20 cellular contexts compared by ENCODE assay signal in the genomic region with DNA sequence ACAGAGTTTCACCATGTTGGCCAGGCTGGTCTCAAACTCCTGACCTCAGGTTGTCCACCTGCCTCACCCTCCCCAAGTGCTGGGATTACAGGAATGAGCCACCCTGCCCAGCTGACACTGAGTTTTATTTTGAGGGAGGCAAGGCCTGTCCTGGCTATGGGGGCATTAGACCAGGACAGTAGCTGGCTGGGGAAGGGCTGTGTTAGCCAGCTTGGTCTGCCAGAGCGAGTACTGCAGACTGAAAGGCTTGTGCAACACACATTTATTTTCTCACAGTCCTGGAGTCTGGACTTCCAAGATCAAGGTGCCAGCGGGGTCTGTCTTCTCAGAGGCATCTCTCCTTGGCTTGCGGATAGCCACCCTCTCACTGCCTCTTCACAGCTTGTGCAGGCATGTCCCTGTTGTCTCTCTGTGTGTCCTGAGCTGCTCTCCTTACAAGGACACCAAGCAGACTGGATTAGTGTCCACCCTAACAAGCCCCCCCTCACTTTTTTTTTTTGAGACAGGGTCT. TPM values are rescaled to one million over a fixed set of nuclear protein-coding genes. Genes with fewer than 3 reads are reported as not detected.
"Had no signal": no experiment of that assay in that cellular context is flagged by ENCODE, and none has a peak within 500 bp of the region (broad histone marks: within the 10 kb centered on the region; RNA-seq: fewer than 3 reads in every experiment).

No MANE protein-coding gene starts in this region.

- H3K27me3 ChIP-seq: heart left ventricle, left lung, suprapubic skin, thyroid gland had no signal

- H3K4me3 ChIP-seq: heart left ventricle, left lung, lower lobe of right lung, skin epidermis, suprapubic skin, thyroid gland had no signal

- H3K9me3 ChIP-seq: heart left ventricle, left lung, lower lobe of right lung, suprapubic skin, thyroid gland had no signal

- DNase-seq: cortex of kidney; effector memory CD4-positive, alpha-beta T cell; heart left ventricle; hippocampal formation; kidney glomerular epithelial cell; left lung; lower lobe of right lung; mesenchymal stem cell; midbrain; stimulated activated CD4-positive, alpha-beta T cell treated with anti-CD3 and anti-CD28 coated beads, Interleukin-12 subunit alpha, Interleukin-12 subunit beta, amount 100 ng/mL, for 4 hours; stimulated activated naive CD4-positive, alpha-beta T cell treated with Interleukin-2 at 50 U/mL for 16 hours; thyroid gland had no signal

- H3K27ac ChIP-seq: heart left ventricle, left lung, lower lobe of right lung, suprapubic skin, thyroid gland had no signal

- H3K4me1 ChIP-seq: left lung had no signal

- H3K36me3 ChIP-seq: heart left ventricle, left lung, lower lobe of right lung, suprapubic skin, thyroid gland had no signal

- FAIRE-seq: endometrium, frontal cortex had no signal

- ATAC-seq: esophagus mucosa, heart left ventricle, left lung, lower lobe of right lung, sciatic nerve had no signal

RNA-seq across cellular contexts. Expression of gene HAAO, which starts 59.4 kb away (rescaled TPM):
- total RNA-seq: glomerular endothelial cell had no signal
- polyA plus RNA-seq: neural cell had no signal
